35 cellular contexts compared by ENCODE assay signal in the genomic region with DNA sequence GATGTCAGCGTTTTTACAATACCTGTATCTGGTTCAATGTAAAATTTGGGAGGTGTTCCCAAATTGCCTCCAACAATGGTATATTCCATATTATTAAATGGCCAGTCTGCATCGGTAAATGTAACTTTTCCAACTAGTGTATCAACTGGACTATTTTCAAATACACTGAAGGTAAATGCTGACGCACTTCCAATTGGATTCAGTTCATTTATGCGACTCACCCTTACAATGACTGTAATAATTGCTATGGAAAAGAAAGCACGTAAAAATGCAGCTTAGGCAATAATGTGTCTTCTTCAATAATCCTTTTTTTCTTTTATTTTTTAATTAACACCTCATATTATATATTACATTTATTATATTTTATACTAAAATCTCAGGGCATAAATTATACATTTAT.
"Had no signal": no experiment of that assay in that cellular context is flagged by ENCODE, and none has a peak within 500 bp of the region (broad histone marks: within the 10 kb centered on the region; RNA-seq: fewer than 3 reads in every experiment).

No MANE protein-coding gene starts in this region.

- H3K36me3 ChIP-seq: cardiac muscle cell had no signal

- H3K27ac ChIP-seq: cardiac muscle cell, VCaP had no signal

- H3K27me3 Mint-ChIP-seq: activated B cell treated with CpG ODN at 0.5 μM for 24 hours; activated CD4-positive, alpha-beta memory T cell treated with anti-CD3 and anti-CD28 coated beads, Interleukin-2, amount 10 ng/mL, durations not matched to agents 7 days and 5 days; activated CD4-positive, alpha-beta T cell treated with anti-CD3 and anti-CD28 coated beads, Interleukin-2, amount 10 ng/mL, durations not matched to agents 24 days and 14 days; activated CD8-positive, alpha-beta memory T cell treated with anti-CD3 and anti-CD28 coated beads, Interleukin-2, amount 10 ng/mL, durations not matched to agents 7 days and 5 days; activated naive CD4-positive, alpha-beta T cell treated with anti-CD3 and anti-CD28 coated beads, Interleukin-2, amount 10 ng/mL, durations not matched to agents 7 days and 5 days; activated naive CD4-positive, alpha-beta T cell treated with anti-CD3 and anti-CD28 coated beads, Interleukin-2, amount 50 U/mL, for 24 hours; activated naive CD8-positive, alpha-beta T cell; activated naive CD8-positive, alpha-beta T cell treated with anti-CD3 and anti-CD28 coated beads, Interleukin-2, amount 10 ng/mL, durations not matched to agents 7 days and 5 days; activated naive CD8-positive, alpha-beta T cell treated with anti-CD3 and anti-CD28 coated beads, Interleukin-2, amount 50 U/mL, for 24 hours; activated T-cell treated with anti-CD3 and anti-CD28 coated beads, Interleukin-2, amount 50 U/mL, for 24 hours; brain; central memory CD8-positive, alpha-beta T cell had no signal

- H3K4me3 ChIP-seq: cardiac muscle cell had no signal

- H3K36me3 Mint-ChIP-seq: activated CD8-positive, alpha-beta memory T cell treated with anti-CD3 and anti-CD28 coated beads, Interleukin-2, amount 10 ng/mL, durations not matched to agents 7 days and 5 days; activated naive CD4-positive, alpha-beta T cell treated with anti-CD3 and anti-CD28 coated beads, Interleukin-2, amount 10 ng/mL, durations not matched to agents 7 days and 5 days; activated naive CD4-positive, alpha-beta T cell treated with anti-CD3 and anti-CD28 coated beads, Interleukin-2, amount 50 U/mL, for 24 hours; activated naive CD8-positive, alpha-beta T cell; activated naive CD8-positive, alpha-beta T cell treated with anti-CD3 and anti-CD28 coated beads, Interleukin-2, amount 10 ng/mL, durations not matched to agents 7 days and 5 days; brain had no signal

- ATAC-seq: activated CD8-positive, alpha-beta memory T cell treated with anti-CD3 and anti-CD28 coated beads, Interleukin-2, amount 10 ng/mL, durations not matched to agents 7 days and 5 days; activated CD8-positive, alpha-beta T cell treated with anti-CD3 and anti-CD28 coated beads, Interleukin-2, amount 10 ng/mL, durations not matched to agents 7 days and 5 days; activated naive CD8-positive, alpha-beta T cell treated with anti-CD3 and anti-CD28 coated beads, Interleukin-2, amount 50 U/mL, for 24 hours had no signal

- H3K27ac Mint-ChIP-seq: activated B cell treated with CpG ODN at 0.5 μM for 24 hours; activated CD4-positive, alpha-beta memory T cell treated with anti-CD3 and anti-CD28 coated beads, Interleukin-2, amount 10 ng/mL, durations not matched to agents 7 days and 5 days; activated CD4-positive, alpha-beta T cell treated with anti-CD3 and anti-CD28 coated beads, Interleukin-2, amount 10 ng/mL, durations not matched to agents 24 days and 14 days; activated CD8-positive, alpha-beta memory T cell treated with anti-CD3 and anti-CD28 coated beads, Interleukin-2, amount 10 ng/mL, durations not matched to agents 7 days and 5 days; activated CD8-positive, alpha-beta T cell treated with anti-CD3 and anti-CD28 coated beads, Interleukin-2, amount 10 ng/mL, durations not matched to agents 7 days and 5 days; activated naive CD4-positive, alpha-beta T cell treated with anti-CD3 and anti-CD28 coated beads, Interleukin-2, amount 10 ng/mL, durations not matched to agents 7 days and 5 days; activated naive CD4-positive, alpha-beta T cell treated with anti-CD3 and anti-CD28 coated beads, Interleukin-2, amount 50 U/mL, for 24 hours; activated naive CD8-positive, alpha-beta T cell; activated naive CD8-positive, alpha-beta T cell treated with anti-CD3 and anti-CD28 coated beads, Interleukin-2, amount 10 ng/mL, durations not matched to agents 7 days and 5 days; activated naive CD8-positive, alpha-beta T cell treated with anti-CD3 and anti-CD28 coated beads, Interleukin-2, amount 50 U/mL, for 24 hours; activated T-cell treated with anti-CD3 and anti-CD28 coated beads, Interleukin-2, amount 50 U/mL, for 24 hours; activated T-helper 2 cell treated with anti-CD3 and anti-CD28 coated beads, Interferon-gamma antibody, Interleukin-2, Interleukin-4, amounts not matched to agents 10 μg/mL and 5 μg/mL and 100 μg/mL, durations not matched to agents 14 hours and 24 hours and 36 hours; brain; T-helper 1 cell treated with Interleukin-12 subunit alpha and Interleukin-12 subunit beta and Interleukin-4 antibody, amounts not matched to agents 30 μg/mL and 1 μg/mL, for 36 hours; T-helper 2 cell treated with Interferon-gamma antibody and Interleukin-4, amounts not matched to agents 5 μg/mL and 100 μg/mL, for 36 hours had no signal

- H3K4me3 Mint-ChIP-seq: activated B cell treated with CpG ODN at 0.5 μM for 24 hours; activated CD4-positive, alpha-beta memory T cell treated with anti-CD3 and anti-CD28 coated beads, Interleukin-2, amount 10 ng/mL, durations not matched to agents 7 days and 5 days; activated CD4-positive, alpha-beta T cell treated with anti-CD3 and anti-CD28 coated beads, Interleukin-2, amount 10 ng/mL, durations not matched to agents 24 days and 14 days; activated CD8-positive, alpha-beta memory T cell treated with anti-CD3 and anti-CD28 coated beads, Interleukin-2, amount 10 ng/mL, durations not matched to agents 7 days and 5 days; activated CD8-positive, alpha-beta T cell treated with anti-CD3 and anti-CD28 coated beads, Interleukin-2, amount 10 ng/mL, durations not matched to agents 7 days and 5 days; activated naive CD4-positive, alpha-beta T cell treated with anti-CD3 and anti-CD28 coated beads, Interleukin-2, amount 10 ng/mL, durations not matched to agents 7 days and 5 days; activated naive CD4-positive, alpha-beta T cell treated with anti-CD3 and anti-CD28 coated beads, Interleukin-2, amount 50 U/mL, for 24 hours; activated naive CD8-positive, alpha-beta T cell; activated naive CD8-positive, alpha-beta T cell treated with anti-CD3 and anti-CD28 coated beads, Interleukin-2, amount 10 ng/mL, durations not matched to agents 7 days and 5 days; activated naive CD8-positive, alpha-beta T cell treated with anti-CD3 and anti-CD28 coated beads, Interleukin-2, amount 50 U/mL, for 24 hours; activated T-cell treated with anti-CD3 and anti-CD28 coated beads, Interleukin-2, amount 50 U/mL, for 24 hours; brain; central memory CD8-positive, alpha-beta T cell; T-helper 1 cell treated with Interleukin-12 subunit alpha and Interleukin-12 subunit beta and Interleukin-4 antibody, amounts not matched to agents 30 μg/mL and 1 μg/mL, for 36 hours; T-helper 2 cell treated with Interferon-gamma antibody and Interleukin-4, amounts not matched to agents 5 μg/mL and 100 μg/mL, for 36 hours had no signal

- DNase-seq: activated B cell treated with CpG ODN at 0.5 μM for 24 hours; activated CD4-positive, alpha-beta memory T cell treated with anti-CD3 and anti-CD28 coated beads, Interleukin-2, amount 10 ng/mL, durations not matched to agents 7 days and 5 days; activated CD4-positive, alpha-beta T cell treated with anti-CD3 and anti-CD28 coated beads for 4 hours; activated CD4-positive, alpha-beta T cell treated with anti-CD3 and anti-CD28 coated beads, Interleukin-2, amount 10 ng/mL, durations not matched to agents 24 days and 14 days; activated CD4-positive, alpha-beta T cell treated with anti-CD3 and anti-CD28 coated beads, Interleukin-2, amount 50 U/mL, for 1 hour; activated CD4-positive, alpha-beta T cell treated with anti-CD3 and anti-CD28 coated beads, Interleukin-2, amount 50 U/mL, for 4 hours; activated CD4-positive, CD25-positive, alpha-beta regulatory T cell treated with anti-CD3 and anti-CD28 coated beads, Interleukin-2, amount 50 U/mL, for 72 hours; activated CD8-positive, alpha-beta memory T cell treated with anti-CD3 and anti-CD28 coated beads for 24 hours; activated CD8-positive, alpha-beta memory T cell treated with anti-CD3 and anti-CD28 coated beads, Interleukin-2, amount 10 ng/mL, durations not matched to agents 7 days and 5 days; activated CD8-positive, alpha-beta memory T cell treated with anti-CD3 and anti-CD28 coated beads, Interleukin-2, amount 50 U/mL, for 48 hours; activated CD8-positive, alpha-beta T cell treated with anti-CD3 and anti-CD28 coated beads, Interleukin-2, amount 10 ng/mL, durations not matched to agents 7 days and 5 days; activated effector memory CD4-positive, alpha-beta T cell treated with Interleukin-2 at 50 U/mL for 16 hours; activated gamma-delta T cell; activated naive CD4-positive, alpha-beta T cell treated with anti-CD3 and anti-CD28 coated beads, Interleukin-2, amount 10 ng/mL, durations not matched to agents 7 days and 5 days; activated naive CD4-positive, alpha-beta T cell treated with Interleukin-2 at 50 U/mL for 16 hours; activated naive CD8-positive, alpha-beta T cell treated with anti-CD3 and anti-CD28 coated beads, Interleukin-2, amount 10 ng/mL, durations not matched to agents 7 days and 5 days; activated naive CD8-positive, alpha-beta T cell treated with anti-CD3 and anti-CD28 coated beads, Interleukin-2, amount 50 U/mL, for 24 hours; activated T-cell treated with anti-CD3 and anti-CD28 coated beads, Interleukin-2, amount 50 U/mL, for 24 hours; activated T-cell treated with anti-CD3 and anti-CD28 coated beads, Interleukin-2, amount 50 U/mL, for 48 hours; aorta; caudate nucleus; cerebellar nuclear complex; T-helper 1 cell; T-helper 2 cell; T-helper 9 cell had no signal

- H3K9me3 Mint-ChIP-seq: activated CD4-positive, alpha-beta T cell treated with anti-CD3 and anti-CD28 coated beads, Interleukin-2, amount 10 ng/mL, durations not matched to agents 24 days and 14 days; activated naive CD4-positive, alpha-beta T cell treated with anti-CD3 and anti-CD28 coated beads, Interleukin-2, amount 50 U/mL, for 24 hours; activated naive CD8-positive, alpha-beta T cell treated with anti-CD3 and anti-CD28 coated beads, Interleukin-2, amount 10 ng/mL, durations not matched to agents 7 days and 5 days; activated naive CD8-positive, alpha-beta T cell treated with anti-CD3 and anti-CD28 coated beads, Interleukin-2, amount 50 U/mL, for 24 hours; activated T-cell treated with anti-CD3 and anti-CD28 coated beads, Interleukin-2, amount 50 U/mL, for 24 hours; activated T-helper 2 cell treated with anti-CD3 and anti-CD28 coated beads, Interferon-gamma antibody, Interleukin-2, Interleukin-4, amounts not matched to agents 10 μg/mL and 5 μg/mL and 100 μg/mL, durations not matched to agents 14 hours and 24 hours and 36 hours; brain; T-helper 1 cell treated with Interleukin-12 subunit alpha and Interleukin-12 subunit beta and Interleukin-4 antibody, amounts not matched to agents 30 μg/mL and 1 μg/mL, for 36 hours; T-helper 2 cell treated with Interferon-gamma antibody and Interleukin-4, amounts not matched to agents 5 μg/mL and 100 μg/mL, for 36 hours had no signal

- FAIRE-seq: bronchial epithelial cell had no signal

- H3K27me3 ChIP-seq: cardiac muscle cell had no signal

- H3K4me1 Mint-ChIP-seq: activated B cell treated with CpG ODN at 0.5 μM for 24 hours; activated CD4-positive, alpha-beta memory T cell treated with anti-CD3 and anti-CD28 coated beads, Interleukin-2, amount 10 ng/mL, durations not matched to agents 7 days and 5 days; activated CD4-positive, alpha-beta T cell treated with anti-CD3 and anti-CD28 coated beads, Interleukin-2, amount 10 ng/mL, durations not matched to agents 24 days and 14 days; activated CD8-positive, alpha-beta memory T cell treated with anti-CD3 and anti-CD28 coated beads, Interleukin-2, amount 10 ng/mL, durations not matched to agents 7 days and 5 days; activated naive CD4-positive, alpha-beta T cell treated with anti-CD3 and anti-CD28 coated beads, Interleukin-2, amount 10 ng/mL, durations not matched to agents 7 days and 5 days; activated naive CD4-positive, alpha-beta T cell treated with anti-CD3 and anti-CD28 coated beads, Interleukin-2, amount 50 U/mL, for 24 hours; activated naive CD8-positive, alpha-beta T cell treated with anti-CD3 and anti-CD28 coated beads, Interleukin-2, amount 10 ng/mL, durations not matched to agents 7 days and 5 days; activated naive CD8-positive, alpha-beta T cell treated with anti-CD3 and anti-CD28 coated beads, Interleukin-2, amount 50 U/mL, for 24 hours; central memory CD8-positive, alpha-beta T cell had no signal
